Comparison of ENCODE assay signal across 11 cellular contexts in genomic region chr9:4515958-4516375, GRCh38. TPM values are rescaled to one million over a fixed set of nuclear protein-coding genes. Genes with fewer than 3 reads are reported as not detected.
A peak's percentile ranks its signal among the peaks of the same experiment; 100 is the strongest.
DNase-seq lines count a peak whose midpoint lies in the region; ATAC-seq and TF ChIP-seq lines count a peak whose summit lies in the region.
"Had no signal": no experiment of that assay in that cellular context is flagged by ENCODE, and none has a peak within 500 bp of the region (broad histone marks: within the 10 kb centered on the region; RNA-seq: fewer than 3 reads in every experiment).

No MANE protein-coding gene starts in this region.

- in situ Hi-C loops in GM23248 (cut with MboI) = no loop called here
- in situ Hi-C loops in mammary epithelial cell (cut with MboI; ENCODE audit: low sequenced_read_pairs in 2 of 2) = no loop called here

- H3K4me1 ChIP-seq in GM23248 (ENCODE audit: insufficient read depth) (peaks cover 23% of the 10 kb centered on the region), mesendoderm (ENCODE audit: control insufficient read depth, low read depth, low read length) (peaks cover 14% of the 10 kb centered on the region), mammary epithelial cell (ENCODE audit: insufficient read depth, low read length) (no peaks in the 10 kb centered on the region)

- no peak overlapping the region for H3K4me2 ChIP-seq in GM23248 (ENCODE audit: unreplicated experiment)
- no peak overlapping the region for H3K4me2 ChIP-seq in mesendoderm (ENCODE audit: low read length)
- H3K4me2 ChIP-seq in mammary epithelial cell (ENCODE audit: insufficient read depth, low read depth, low read length) = no peak overlapping the region

- H3K4me1 Mint-ChIP-seq in activated CD4-positive, alpha-beta T cell treated with anti-CD3 and anti-CD28 coated beads, Interleukin-2, amount 10 ng/mL, durations not matched to agents 24 days and 14 days = peaks cover 12% of the 10 kb centered on the region

- no peak overlapping the region for H2BK120ac ChIP-seq in mesendoderm (ENCODE audit: low read depth, low read length)

- H3K9ac ChIP-seq in GM23248 = 0 out of 2 replicates have a peak overlapping the region, but pooled peaks have one; percentile 21
- no peak overlapping the region for H3K9ac ChIP-seq in mesendoderm (ENCODE audit: low read length)
- H3K9ac ChIP-seq in mammary epithelial cell (ENCODE audit: insufficient read depth, low read length) = no peak overlapping the region

- no peak overlapping the region for H2AK5ac ChIP-seq in mesendoderm (ENCODE audit: low read length)

- H3K27me3 Mint-ChIP-seq in activated CD4-positive, alpha-beta T cell treated with anti-CD3 and anti-CD28 coated beads, Interleukin-2, amount 10 ng/mL, durations not matched to agents 24 days and 14 days = peaks cover 4% of the 10 kb centered on the region
- H3K27me3 Mint-ChIP-seq: activated CD4-positive, alpha-beta T cell treated with anti-CD3 and anti-CD28 coated beads, Interleukin-2, amount 10 ng/mL, durations not matched to agents 7 days and 5 days had no signal

- BruUV-seq in mammary epithelial cell (replicated peaks; lab: Mats Ljungman, UMichigan) = no TSS peak

- H3K36me3 Mint-ChIP-seq in activated CD4-positive, alpha-beta T cell treated with anti-CD3 and anti-CD28 coated beads, Interleukin-2, amount 10 ng/mL, durations not matched to agents 24 days and 14 days (ENCODE audit: low read depth) = no peaks in the 10 kb centered on the region

- H3K56ac ChIP-seq in mesendoderm (ENCODE audit: low read length) = no peak overlapping the region

- TF ChIP-seq CTCF in mammary epithelial cell (conservative IDR thresholded peaks at IDR 0.05 in 1 of 2, IDR thresholded peaks at IDR 0.05 in 1 of 2; ENCODE audit: extremely low read depth in 1 of 2, insufficient read depth in 1 of 2, low read depth in 1 of 2, low read length in 2 of 2) = no peak

- H3K4ac ChIP-seq in mesendoderm (ENCODE audit: low read depth, low read length) = no peak overlapping the region

- H2BK15ac ChIP-seq in mesendoderm (replicated peaks; ENCODE audit: low read depth) = no peak overlapping the region

- no peak overlapping the region for H3K4me3 ChIP-seq in GM23248
- H3K4me3 ChIP-seq in mesendoderm (ENCODE audit: low read length) = no peak overlapping the region
- no peak overlapping the region for H3K4me3 ChIP-seq in mammary epithelial cell (replicated peaks in 1 of 3; ENCODE audit: insufficient read depth in 1 of 3, low read depth in 2 of 3, low read length in 3 of 3)

- H2BK5ac ChIP-seq in mesendoderm (ENCODE audit: low read length) = no peak overlapping the region

- H3K4me3 Mint-ChIP-seq in activated CD4-positive, alpha-beta T cell treated with anti-CD3 and anti-CD28 coated beads, Interleukin-2, amount 10 ng/mL, durations not matched to agents 24 days and 14 days = no peak overlapping the region
- H3K4me3 Mint-ChIP-seq: activated CD4-positive, alpha-beta T cell treated with anti-CD3 and anti-CD28 coated beads, Interleukin-2, amount 10 ng/mL, durations not matched to agents 7 days and 5 days had no signal

- H4K5ac ChIP-seq in mesendoderm (ENCODE audit: low read length) = no peak overlapping the region

- H3K27ac ChIP-seq in GM23248 (peak overlapping the region; percentile 53), mesendoderm (ENCODE audit: low read depth, low read length) (no peak overlapping the region), mammary epithelial cell (ENCODE audit: insufficient read depth, low read depth, low read length) (no peak overlapping the region)

- H3K27me3 ChIP-seq in GM23248 (replicated peaks; ENCODE audit: insufficient read depth) (no peaks in the 10 kb centered on the region), mesendoderm (ENCODE audit: insufficient read depth, low read length, poor library complexity) (no peaks in the 10 kb centered on the region), mammary epithelial cell (ENCODE audit: insufficient read depth, low read length) (no peaks in the 10 kb centered on the region)

- H3K27ac Mint-ChIP-seq in activated CD4-positive, alpha-beta T cell treated with anti-CD3 and anti-CD28 coated beads, Interleukin-2, amount 10 ng/mL, durations not matched to agents 24 days and 14 days = no peak overlapping the region
- H3K27ac Mint-ChIP-seq: activated CD4-positive, alpha-beta T cell treated with anti-CD3 and anti-CD28 coated beads, Interleukin-2, amount 10 ng/mL, durations not matched to agents 7 days and 5 days had no signal

- H2AFZ ChIP-seq in GM23248 = peak overlapping the region; percentile 31; the same call in 1 of the 2 replicates
- H2AFZ ChIP-seq in mammary epithelial cell (ENCODE audit: low read depth, low read length) = no peak overlapping the region

- no peak overlapping the region for H3K23ac ChIP-seq in mesendoderm (ENCODE audit: low read length)

- DNase-seq in GM23248 (peak; percentile 70), NOMO-1 treated with DMSO at 0.1 percent for 48 hours (lab: John Stamatoyannopoulos, UW; ENCODE audit: unreplicated experiment) (peak; percentile 60), mesendoderm (no peak), mammary epithelial cell (no peak)
- DNase-seq in activated CD4-positive, alpha-beta T cell treated with anti-CD3 and anti-CD28 coated beads, Interleukin-2, amount 10 ng/mL, durations not matched to agents 24 days and 14 days = no peak
- DNase-seq in activated CD4-positive, alpha-beta T cell treated with anti-CD3 and anti-CD28 coated beads, Interleukin-2, amount 50 U/mL, for 1 hour = no peak
- DNase-seq: activated CD4-positive, alpha-beta T cell treated with anti-CD3 and anti-CD28 coated beads, Interleukin-2, amount 10 ng/mL, durations not matched to agents 7 days and 5 days; islet precursor cell; stimulated activated CD4-positive, alpha-beta T cell treated with anti-CD3 and anti-CD28 coated beads, Interleukin-4, amount 100 ng/mL, for 4 hours had no signal

- no peak overlapping the region for H4K8ac ChIP-seq in mesendoderm (ENCODE audit: low read depth, low read length)

- no peaks in the 10 kb centered on the region for H3K36me3 ChIP-seq in GM23248 (ENCODE audit: low read depth)
- no peaks in the 10 kb centered on the region for H3K36me3 ChIP-seq in mesendoderm (ENCODE audit: control insufficient read depth, insufficient read depth, low read length)
- H3K36me3 ChIP-seq in mammary epithelial cell (ENCODE audit: insufficient read depth, low read length) = no peaks in the 10 kb centered on the region

- H4K20me1 ChIP-seq in GM23248 (ENCODE audit: insufficient read depth) = no peaks in the 10 kb centered on the region
- H4K20me1 ChIP-seq in mammary epithelial cell (ENCODE audit: insufficient read depth, low read length) = no peaks in the 10 kb centered on the region

- H3K9me3 ChIP-seq in GM23248 (ENCODE audit: low read depth) = no peaks in the 10 kb centered on the region
- no peaks in the 10 kb centered on the region for H3K9me3 ChIP-seq in mammary epithelial cell (replicated peaks; ENCODE audit: insufficient read depth, low read length)

- CTCF ChIA-PET in mammary epithelial cell (lab: Charles Lee; ENCODE audit: low non-redundant PET) = no interaction called here

- H3F3A ChIP-seq in GM23248 (ENCODE audit: insufficient read depth) = peaks cover 26% of the 10 kb centered on the region

- peak overlapping the region; percentile 76 for H3K18ac ChIP-seq in mesendoderm (ENCODE audit: low read length)

- H3K79me1 ChIP-seq in mesendoderm (ENCODE audit: low read length) = no peaks in the 10 kb centered on the region

- intact Hi-C loops in mammary epithelial cell (cut with micrococcal nuclease) = no loop called here
- intact Hi-C loops in activated CD4-positive, alpha-beta T cell treated with anti-CD3 and anti-CD28 coated beads, Interleukin-2, amount 10 ng/mL, durations not matched to agents 24 days and 14 days (cut with micrococcal nuclease) = no loop called here

- 3 to 19% methylated on average over 1 of the region's 1 CpG for WGBS in GM23248 (ENCODE audit: low coverage in 1 of 2, low lambda C conversion rate in 2 of 2, missing lambda C conversion rate in 2 of 2), 2 experiments
- WGBS in mesendoderm (ENCODE audit: extremely low coverage, insufficient coverage, low lambda C conversion rate) = no CpG with 5 or more reads among the region's 1 CpG
- 67% methylated on average over 1 of the region's 1 CpG for WGBS in mammary epithelial cell (ENCODE audit: low coverage, missing lambda C conversion rate)

- H3K9me3 Mint-ChIP-seq in activated CD4-positive, alpha-beta T cell treated with anti-CD3 and anti-CD28 coated beads, Interleukin-2, amount 10 ng/mL, durations not matched to agents 24 days and 14 days = no peaks in the 10 kb centered on the region
- H3K9me3 Mint-ChIP-seq: activated CD4-positive, alpha-beta T cell treated with anti-CD3 and anti-CD28 coated beads, Interleukin-2, amount 10 ng/mL, durations not matched to agents 7 days and 5 days had no signal

- ATAC-seq in GM18502 (IDR thresholded peaks at IDR 0.05; ENCODE audit: poor library complexity, unreplicated experiment) (peak; percentile 62), HG03097 (IDR thresholded peaks at IDR 0.05; ENCODE audit: low FRiP score, unreplicated experiment) (no peak)

- H3K9me2 ChIP-seq in GM23248 (ENCODE audit: insufficient read depth) = no peaks in the 10 kb centered on the region

- H3K79me2 ChIP-seq in GM23248 (ENCODE audit: insufficient read depth) = peaks cover 65% of the 10 kb centered on the region
- no peaks in the 10 kb centered on the region for H3K79me2 ChIP-seq in mesendoderm (ENCODE audit: control insufficient read depth, insufficient read depth, low read length)
- no peaks in the 10 kb centered on the region for H3K79me2 ChIP-seq in mammary epithelial cell (ENCODE audit: insufficient read depth, low read length)

- dilution Hi-C loops in mammary epithelial cell (cut with HindIII; ENCODE audit: low sequenced_read_pairs) = no loop called here

RNA-seq across cellular contexts. Expression of gene SLC1A1, which starts 25.7 kb away (rescaled TPM):
- 45.4 and 47.6 TPM in 2 replicates for total RNA-seq in GM23248 (2014; rRNA removed; shearing (Covaris generic))
- polyA plus RNA-seq in GM23248 (2016; fragmentation: Nextera tagmentation; extraction: Ambion mirVana) (34.6 and 36.3 TPM in 2 replicates), mammary epithelial cell (0.58 TPM)
- 7.0 TPM for polyA plus RNA-seq in mesendoderm (2013, experiment 1 of 2)
- 7.3 TPM for polyA plus RNA-seq in mesendoderm (2013, experiment 2 of 2)
- 1 to 10 TPM; 1.1 to 5.3 TPM for total RNA-seq in mammary epithelial cell
- not detected for polyA minus RNA-seq in mammary epithelial cell
- total RNA-seq in activated CD4-positive, alpha-beta T cell treated with anti-CD3 and anti-CD28 coated beads, Interleukin-2, amount 10 ng/mL, durations not matched to agents 24 days and 14 days = 0.17 TPM in 1 of 2 replicates, not detected in the other

Comparison
In these comparisons a context has a peak if more than half of its experiments do, and no peak if none do; other contexts are left out.
1. DNase-seq: peak in GM23248 (single experiment) and NOMO-1 treated with DMSO at 0.1 percent for 48 hours (single experiment); none in mesendoderm (single experiment), mammary epithelial cell (single experiment), activated CD4-positive, alpha-beta T cell treated with anti-CD3 and anti-CD28 coated beads, Interleukin-2, amount 10 ng/mL, durations not matched to agents 24 days and 14 days (single experiment) and activated CD4-positive, alpha-beta T cell treated with anti-CD3 and anti-CD28 coated beads, Interleukin-2, amount 50 U/mL, for 1 hour (single experiment).